ENCODE assay signal across 1 cellular context in genomic region chr6:157595768-157596167, GRCh38.
TF ChIP-seq lines count a peak whose summit lies in the region.

No MANE protein-coding gene starts in this region.

TF ChIP-seq in HepG2, 621 proteins besides CTCF, POLR2A, EP300 and RAD21 (continued from another document):
- TF ChIP-seq, protein P1, sequence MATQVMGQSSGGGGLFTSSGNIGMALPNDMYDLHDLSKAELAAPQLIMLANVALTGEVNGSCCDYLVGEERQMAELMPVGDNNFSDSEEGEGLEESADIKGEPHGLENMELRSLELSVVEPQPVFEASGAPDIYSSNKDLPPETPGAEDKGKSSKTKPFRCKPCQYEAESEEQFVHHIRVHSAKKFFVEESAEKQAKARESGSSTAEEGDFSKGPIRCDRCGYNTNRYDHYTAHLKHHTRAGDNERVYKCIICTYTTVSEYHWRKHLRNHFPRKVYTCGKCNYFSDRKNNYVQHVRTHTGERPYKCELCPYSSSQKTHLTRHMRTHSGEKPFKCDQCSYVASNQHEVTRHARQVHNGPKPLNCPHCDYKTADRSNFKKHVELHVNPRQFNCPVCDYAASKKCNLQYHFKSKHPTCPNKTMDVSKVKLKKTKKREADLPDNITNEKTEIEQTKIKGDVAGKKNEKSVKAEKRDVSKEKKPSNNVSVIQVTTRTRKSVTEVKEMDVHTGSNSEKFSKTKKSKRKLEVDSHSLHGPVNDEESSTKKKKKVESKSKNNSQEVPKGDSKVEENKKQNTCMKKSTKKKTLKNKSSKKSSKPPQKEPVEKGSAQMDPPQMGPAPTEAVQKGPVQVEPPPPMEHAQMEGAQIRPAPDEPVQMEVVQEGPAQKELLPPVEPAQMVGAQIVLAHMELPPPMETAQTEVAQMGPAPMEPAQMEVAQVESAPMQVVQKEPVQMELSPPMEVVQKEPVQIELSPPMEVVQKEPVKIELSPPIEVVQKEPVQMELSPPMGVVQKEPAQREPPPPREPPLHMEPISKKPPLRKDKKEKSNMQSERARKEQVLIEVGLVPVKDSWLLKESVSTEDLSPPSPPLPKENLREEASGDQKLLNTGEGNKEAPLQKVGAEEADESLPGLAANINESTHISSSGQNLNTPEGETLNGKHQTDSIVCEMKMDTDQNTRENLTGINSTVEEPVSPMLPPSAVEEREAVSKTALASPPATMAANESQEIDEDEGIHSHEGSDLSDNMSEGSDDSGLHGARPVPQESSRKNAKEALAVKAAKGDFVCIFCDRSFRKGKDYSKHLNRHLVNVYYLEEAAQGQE (IDR thresholded peaks at IDR 0.05; ENCODE audit: borderline replicate concordance in 1 of 2, low read depth in 1 of 2, low read length in 2 of 2): no peak
- TF ChIP-seq MTF1 (CRISPR knock-in tag; IDR thresholded peaks at IDR 0.05): no peak
- TF ChIP-seq, protein P2, sequence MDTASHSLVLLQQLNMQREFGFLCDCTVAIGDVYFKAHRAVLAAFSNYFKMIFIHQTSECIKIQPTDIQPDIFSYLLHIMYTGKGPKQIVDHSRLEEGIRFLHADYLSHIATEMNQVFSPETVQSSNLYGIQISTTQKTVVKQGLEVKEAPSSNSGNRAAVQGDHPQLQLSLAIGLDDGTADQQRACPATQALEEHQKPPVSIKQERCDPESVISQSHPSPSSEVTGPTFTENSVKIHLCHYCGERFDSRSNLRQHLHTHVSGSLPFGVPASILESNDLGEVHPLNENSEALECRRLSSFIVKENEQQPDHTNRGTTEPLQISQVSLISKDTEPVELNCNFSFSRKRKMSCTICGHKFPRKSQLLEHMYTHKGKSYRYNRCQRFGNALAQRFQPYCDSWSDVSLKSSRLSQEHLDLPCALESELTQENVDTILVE (CRISPR knock-in tag; IDR thresholded peaks at IDR 0.05): no peak
- TF ChIP-seq EEA1 (CRISPR knock-in tag; IDR thresholded peaks at IDR 0.05; ENCODE audit: borderline replicate concordance): no peak
- TF ChIP-seq ZMYM3 (CRISPR knock-in tag; IDR thresholded peaks at IDR 0.05): no peak
- TF ChIP-seq ZFY (CRISPR knock-in tag; IDR thresholded peaks at IDR 0.05): no peak
- TF ChIP-seq PATZ1 (CRISPR knock-in tag; IDR thresholded peaks at IDR 0.05): no peak
- no peak for TF ChIP-seq TFDP2 (CRISPR knock-in tag; IDR thresholded peaks at IDR 0.05)
- no peak for TF ChIP-seq KAT7 (CRISPR knock-in tag; IDR thresholded peaks at IDR 0.05; ENCODE audit: borderline replicate concordance)
- TF ChIP-seq, protein P3, sequence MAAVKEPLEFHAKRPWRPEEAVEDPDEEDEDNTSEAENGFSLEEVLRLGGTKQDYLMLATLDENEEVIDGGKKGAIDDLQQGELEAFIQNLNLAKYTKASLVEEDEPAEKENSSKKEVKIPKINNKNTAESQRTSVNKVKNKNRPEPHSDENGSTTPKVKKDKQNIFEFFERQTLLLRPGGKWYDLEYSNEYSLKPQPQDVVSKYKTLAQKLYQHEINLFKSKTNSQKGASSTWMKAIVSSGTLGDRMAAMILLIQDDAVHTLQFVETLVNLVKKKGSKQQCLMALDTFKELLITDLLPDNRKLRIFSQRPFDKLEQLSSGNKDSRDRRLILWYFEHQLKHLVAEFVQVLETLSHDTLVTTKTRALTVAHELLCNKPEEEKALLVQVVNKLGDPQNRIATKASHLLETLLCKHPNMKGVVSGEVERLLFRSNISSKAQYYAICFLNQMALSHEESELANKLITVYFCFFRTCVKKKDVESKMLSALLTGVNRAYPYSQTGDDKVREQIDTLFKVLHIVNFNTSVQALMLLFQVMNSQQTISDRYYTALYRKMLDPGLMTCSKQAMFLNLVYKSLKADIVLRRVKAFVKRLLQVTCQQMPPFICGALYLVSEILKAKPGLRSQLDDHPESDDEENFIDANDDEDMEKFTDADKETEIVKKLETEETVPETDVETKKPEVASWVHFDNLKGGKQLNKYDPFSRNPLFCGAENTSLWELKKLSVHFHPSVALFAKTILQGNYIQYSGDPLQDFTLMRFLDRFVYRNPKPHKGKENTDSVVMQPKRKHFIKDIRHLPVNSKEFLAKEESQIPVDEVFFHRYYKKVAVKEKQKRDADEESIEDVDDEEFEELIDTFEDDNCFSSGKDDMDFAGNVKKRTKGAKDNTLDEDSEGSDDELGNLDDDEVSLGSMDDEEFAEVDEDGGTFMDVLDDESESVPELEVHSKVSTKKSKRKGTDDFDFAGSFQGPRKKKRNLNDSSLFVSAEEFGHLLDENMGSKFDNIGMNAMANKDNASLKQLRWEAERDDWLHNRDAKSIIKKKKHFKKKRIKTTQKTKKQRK (IDR thresholded peaks at IDR 0.05; ENCODE audit: low read length): no peak
- no peak for TF ChIP-seq KLF12 (CRISPR knock-in tag; IDR thresholded peaks at IDR 0.05; ENCODE audit: borderline replicate concordance)
- no peak for TF ChIP-seq U2AF1 (optimal IDR thresholded peaks at IDR 0.05; ENCODE audit: low read depth, low read length)
- no peak for TF ChIP-seq SIN3A (IDR thresholded peaks at IDR 0.05; ENCODE audit: borderline replicate concordance, low read depth, low read length)
